Comparison of ENCODE assay signal across 11 cellular contexts in the genomic region with DNA sequence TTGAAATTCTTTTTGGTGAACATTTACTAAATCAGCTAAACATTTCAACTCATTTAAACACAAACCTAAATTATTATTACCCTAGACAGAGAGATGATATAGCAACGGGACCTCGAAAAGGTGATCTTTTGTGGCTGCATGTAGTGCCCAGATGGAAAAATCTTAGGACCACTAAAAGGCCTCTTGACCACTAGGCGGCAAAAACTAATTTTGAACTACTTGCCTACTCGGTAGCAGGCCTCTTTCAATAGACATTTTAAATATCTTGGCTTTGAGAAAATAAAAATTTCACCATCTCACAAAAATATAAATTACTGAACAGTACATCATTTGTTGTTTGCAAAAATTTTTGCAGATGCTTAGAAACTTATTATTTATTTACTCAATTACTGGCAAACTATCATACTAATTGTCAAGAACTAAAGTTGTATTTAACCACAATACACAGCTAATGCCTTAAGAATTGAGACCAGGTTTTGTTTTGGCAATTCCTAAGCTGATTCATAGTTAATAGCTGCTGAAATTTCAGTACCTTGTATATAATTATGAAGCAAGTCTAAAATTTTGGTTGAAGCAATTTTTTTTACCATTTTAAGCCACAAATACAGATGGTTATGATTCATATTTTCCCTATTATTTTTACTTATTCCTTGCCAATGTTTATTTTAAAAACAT. TPM values are rescaled to one million over a fixed set of nuclear protein-coding genes. Genes with fewer than 3 reads are reported as not detected.
DNase-seq lines count a peak whose midpoint lies in the region; ATAC-seq and TF ChIP-seq lines count a peak whose summit lies in the region.
"Had no signal": no experiment of that assay in that cellular context is flagged by ENCODE, and none has a peak within 500 bp of the region (broad histone marks: within the 10 kb centered on the region; RNA-seq: fewer than 3 reads in every experiment).

No MANE protein-coding gene starts in this region.

- H3K9me3 ChIP-seq in A673 (ENCODE audit: low read depth, low read length, poor library complexity, severe bottlenecking) (no peaks in the 10 kb centered on the region), body of pancreas (no peaks in the 10 kb centered on the region), left lung (no peaks in the 10 kb centered on the region)

- WGBS in body of pancreas, 2 donors: 78 to 87% methylated on average over 4 of the region's 4 CpGs

- POLR2A ChIA-PET in A673 (lab: Charles Lee; ENCODE audit: low non-redundant PET): interaction anchor here (0.6 kb wide), 1 partner anchor 410 kb away, joined by 5 read pairs; no protein-coding TSS in a partner anchor

- DNase-seq in A673 (ENCODE audit: low spot score) (no peak), HFF-Myc (ENCODE audit: extremely low read depth, low read depth) (no peak), body of pancreas (no peak), left lung (no peak), UCSD-AML1 (lab: John Stamatoyannopoulos, UW; ENCODE audit: unreplicated experiment) (no peak), GDM1 (lab: John Stamatoyannopoulos, UW) (no peak), SHP77 (lab: John Stamatoyannopoulos, UW) (no peak)
- DNase-seq: CD4-positive, alpha-beta memory T cell; NCI-H1694 treated with DMSO at 0.1 percent for 48 hours had no signal

- intact Hi-C loops in A673 (cut with micrococcal nuclease; ENCODE audit: unreplicated experiment): loop anchor here (2.0 kb wide), 1 partner anchor 427 kb away; no protein-coding TSS in a partner anchor
- intact Hi-C loops in body of pancreas (cut with DNase I): no loop called here
- intact Hi-C loops in left lung (cut with DNase I): loop anchor here in 1 of 2 donors (10.0 kb wide), 1 partner anchor 431 kb away; no protein-coding TSS in a partner anchor

- ATAC-seq in body of pancreas (peak; percentile 27), left lung (peak; percentile 32), HG02610 (IDR thresholded peaks at IDR 0.05; ENCODE audit: unreplicated experiment) (no peak)

- no TSS peak for BruUV-seq in A673 (replicated peaks; lab: Mats Ljungman, UMichigan)

- H3K4me3 ChIP-seq in A673 (ENCODE audit: low read depth, low read length, poor library complexity, severe bottlenecking) (no peak overlapping the region), HFF-Myc (replicated peaks; ENCODE audit: low read depth, low read length) (no peak overlapping the region), body of pancreas (no peak overlapping the region), left lung (no peak overlapping the region)

- H3K4me1 ChIP-seq in A673 (ENCODE audit: insufficient read depth, low read length, poor library complexity, severe bottlenecking) (peaks cover 5% of the 10 kb centered on the region), body of pancreas (no peaks in the 10 kb centered on the region), left lung (peaks cover 0 to 2% of the 10 kb centered on the region in 2 donors)
- H3K4me1 ChIP-seq: parathyroid adenoma had no signal

- TF ChIP-seq CTCF in A673 (conservative IDR thresholded peaks at IDR 0.05; ENCODE audit: low read depth, low read length): 0 out of 2 replicates have a peak, but pooled peaks have one; percentile 22
- TF ChIP-seq CTCF in HFF-Myc (IDR thresholded peaks at IDR 0.05; ENCODE audit: low read depth, low read length, missing control alignments): peak; percentile 60
- no peak for TF ChIP-seq CTCF in body of pancreas (IDR thresholded peaks at IDR 0.05)
- peak in 1 of 2 donors; percentile 22 for TF ChIP-seq CTCF in left lung (IDR thresholded peaks at IDR 0.05)

- no peak for TF ChIP-seq POLR2A in body of pancreas (IDR thresholded peaks at IDR 0.05)

- no peaks in the 10 kb centered on the region for H3K27me3 ChIP-seq in A673 (replicated peaks; ENCODE audit: insufficient read depth, low read depth, low read length, poor library complexity)
- H3K27me3 ChIP-seq in body of pancreas: no peaks in the 10 kb centered on the region
- no peaks in the 10 kb centered on the region for H3K27me3 ChIP-seq in left lung

- H3K36me3 ChIP-seq in A673 (ENCODE audit: insufficient read depth, low read length, poor library complexity, severe bottlenecking): no peaks in the 10 kb centered on the region
- H3K36me3 ChIP-seq in body of pancreas (replicated peaks in 1 of 2; ENCODE audit: insufficient read depth in 1 of 2, low read depth in 2 of 2): no peaks in the 10 kb centered on the region
- no peaks in the 10 kb centered on the region for H3K36me3 ChIP-seq in left lung

- H3K27ac ChIP-seq in A673 (ENCODE audit: low read depth, low read length, poor library complexity, severe bottlenecking) (no peak overlapping the region), body of pancreas (no peak overlapping the region), left lung (peak overlapping the region in 1 of 2 donors; percentile 71)
- H3K27ac ChIP-seq: parathyroid adenoma had no signal

- CTCF ChIA-PET in A673 (lab: Charles Lee): interaction anchor here (0.7 to 2.0 kb wide), 3 partner anchors 265 to 462 kb away, joined by 3 to 16 read pairs (median 3); no protein-coding TSS in a partner anchor

RNA-seq across cellular contexts. Expression of a gene that starts 9.4 kb away (rescaled TPM):
- total RNA-seq in A673 (2021): 12.6 and 23.7 TPM in 2 replicates
- total RNA-seq in body of pancreas: 10 to 100 TPM; 54.7 to 77.5 TPM
- total RNA-seq in left lung: 1,000 to 10,000 TPM; 1,354 to 5,576 TPM
- total RNA-seq: CD4-positive, alpha-beta memory T cell had no signal

Comparison
In these comparisons a context has a peak if more than half of its experiments do, and no peak if none do; other contexts are left out.
1. CTCF ChIP-seq: peak in A673 (single experiment) and HFF-Myc (single experiment); none in body of pancreas (0 of 7).
2. RNA of a gene that starts 9.4 kb away (total RNA-seq): 1,354 to 5,576 TPM in left lung; 54.7 to 77.5 TPM in body of pancreas and 12.6 to 23.7 TPM in A673; every median in the first group is over 10 times any median in the second.